Comparison of ENCODE assay signal across 8 cellular contexts in genomic region chr1:101136739-101137138, GRCh38.
DNase-seq lines count a peak whose midpoint lies in the region; ATAC-seq and TF ChIP-seq lines count a peak whose summit lies in the region.

No MANE protein-coding gene starts in this region.

- peak overlapping the region; percentile 57 for H3K27ac Mint-ChIP-seq in GM23338

- H3K4me1 ChIP-seq in GM23338 (ENCODE audit: insufficient read depth) (peaks cover 21% of the 10 kb centered on the region), mammary epithelial cell (ENCODE audit: insufficient read depth, low read length) (peaks cover 12% of the 10 kb centered on the region)

- TF ChIP-seq CTCF in GM23338 (conservative IDR thresholded peaks at IDR 0.05; ENCODE audit: low read depth in 2 of 2) (peak; percentile 52 to 68), fibroblast of pulmonary artery (IDR thresholded peaks at IDR 0.05; ENCODE audit: low read length, missing control alignments) (peak; percentile 32), mammary epithelial cell (conservative IDR thresholded peaks at IDR 0.05 in 1 of 2, IDR thresholded peaks at IDR 0.05 in 1 of 2; ENCODE audit: extremely low read depth in 1 of 2, insufficient read depth in 1 of 2, low read depth in 1 of 2, low read length in 2 of 2) (peak in 1 of 2 donors; percentile 15)

- H3K27me3 ChIP-seq in GM23338 (ENCODE audit: insufficient read depth) (no peaks in the 10 kb centered on the region), mammary epithelial cell (ENCODE audit: insufficient read depth, low read length) (no peaks in the 10 kb centered on the region)

- ATAC-seq in GM18499 (IDR thresholded peaks at IDR 0.05; ENCODE audit: insufficient read depth, unreplicated experiment) (peak; percentile 41), GM23338 (peak; percentile 83)

- H3K36me3 Mint-ChIP-seq in GM23338 (ENCODE audit: low read depth): no peaks in the 10 kb centered on the region

- H2AFZ ChIP-seq in GM23338 (peak overlapping the region; percentile 2; the same call in 1 of the 2 replicates), mammary epithelial cell (ENCODE audit: low read depth, low read length) (no peak overlapping the region)

- H3K36me3 ChIP-seq in GM23338 (ENCODE audit: insufficient read depth) (no peaks in the 10 kb centered on the region), mammary epithelial cell (ENCODE audit: insufficient read depth, low read length) (no peaks in the 10 kb centered on the region)

- H4K20me1 ChIP-seq in GM23338 (replicated peaks; ENCODE audit: insufficient read depth): no peaks in the 10 kb centered on the region
- no peaks in the 10 kb centered on the region for H4K20me1 ChIP-seq in mammary epithelial cell (ENCODE audit: insufficient read depth, low read length)

- H3K9me3 ChIP-seq in mammary epithelial cell (replicated peaks; ENCODE audit: insufficient read depth, low read length): no peaks in the 10 kb centered on the region

- dilution Hi-C loops in mammary epithelial cell (cut with HindIII; ENCODE audit: low sequenced_read_pairs): no loop called here

- H3K9me2 ChIP-seq in GM23338 (ENCODE audit: insufficient read depth): no peaks in the 10 kb centered on the region

- WGBS in mammary epithelial cell (ENCODE audit: low coverage, missing lambda C conversion rate): 56% methylated on average over 1 of the region's 1 CpG

- DNase-seq in GM23338 (ENCODE audit: low spot score): peak; percentile 50
- DNase-seq in NOMO-1 treated with DMSO at 0.1 percent for 48 hours (lab: John Stamatoyannopoulos, UW; ENCODE audit: unreplicated experiment): peak; percentile 57
- peak; percentile 59 for DNase-seq in fibroblast of pulmonary artery (ENCODE audit: low read depth)
- no peak for DNase-seq in T1000 (lab: John Stamatoyannopoulos, UW)
- no peak for DNase-seq in NCI-H2107 (lab: John Stamatoyannopoulos, UW)
- DNase-seq in caudate nucleus (lab: John Stamatoyannopoulos, UW): no peak
- no peak for DNase-seq in mammary epithelial cell

- H3K27ac ChIP-seq in GM23338 (ENCODE audit: low read depth) (peak overlapping the region; percentile 45), caudate nucleus (ENCODE audit: low read depth, low read length) (no peak overlapping the region), mammary epithelial cell (ENCODE audit: insufficient read depth, low read depth, low read length) (no peak overlapping the region)

- H3F3A ChIP-seq in GM23338 (replicated peaks; ENCODE audit: low read depth): no peaks in the 10 kb centered on the region

- peak overlapping the region; percentile 35 for H3K4me3 ChIP-seq in GM23338
- no peak overlapping the region for H3K4me3 ChIP-seq in fibroblast of pulmonary artery (replicated peaks; ENCODE audit: low read depth, low read length)
- H3K4me3 ChIP-seq in mammary epithelial cell (replicated peaks in 1 of 3; ENCODE audit: insufficient read depth in 1 of 3, low read depth in 2 of 3, low read length in 3 of 3): no peak overlapping the region

- in situ Hi-C loops in mammary epithelial cell (cut with MboI; ENCODE audit: low sequenced_read_pairs in 2 of 2): no loop called here

- no TSS peak for BruUV-seq in mammary epithelial cell (replicated peaks; lab: Mats Ljungman, UMichigan)

- H3K4me1 Mint-ChIP-seq in GM23338: peaks cover 35% of the 10 kb centered on the region

- H3K79me2 ChIP-seq in GM23338 (replicated peaks; ENCODE audit: insufficient read depth) (no peaks in the 10 kb centered on the region), mammary epithelial cell (ENCODE audit: insufficient read depth, low read length) (no peaks in the 10 kb centered on the region)

- no peaks in the 10 kb centered on the region for H3K27me3 Mint-ChIP-seq in GM23338 (ENCODE audit: insufficient read depth, low read depth, poor library complexity)

- intact Hi-C loops in mammary epithelial cell (cut with micrococcal nuclease): loop anchor here (1.0 to 10.0 kb wide), 3 partner anchors 102 to 212 kb away; no protein-coding TSS in a partner anchor

- H3K4me3 Mint-ChIP-seq in GM23338: peak overlapping the region; percentile 55

- peak overlapping the region; percentile 69 for H3K4me2 ChIP-seq in GM23338
- H3K4me2 ChIP-seq in mammary epithelial cell (ENCODE audit: insufficient read depth, low read depth, low read length): no peak overlapping the region

- no peaks in the 10 kb centered on the region for H3K9me3 Mint-ChIP-seq in GM23338

- CTCF ChIA-PET in mammary epithelial cell (lab: Charles Lee; ENCODE audit: low non-redundant PET): no interaction called here

- no peak overlapping the region for H3K9ac ChIP-seq in mammary epithelial cell (ENCODE audit: insufficient read depth, low read length)

TF ChIP-seq in GM23338, 12 proteins besides CTCF, POLR2A, EP300 and RAD21 (continues in another document):
- TF ChIP-seq CREB1 (CRISPR knock-in tag; IDR thresholded peaks at IDR 0.05; ENCODE audit: low read depth) (no peak), EZH2 (IDR thresholded peaks at IDR 0.05; ENCODE audit: low read depth, unreplicated experiment) (no peak), NANOG (IDR thresholded peaks at IDR 0.05; ENCODE audit: borderline replicate concordance) (no peak), ZNF114 (CRISPR knock-in tag; IDR thresholded peaks at IDR 0.05) (no peak), REST (IDR thresholded peaks at IDR 0.05; ENCODE audit: unreplicated experiment) (no peak)
- TF ChIP-seq, protein P1, sequence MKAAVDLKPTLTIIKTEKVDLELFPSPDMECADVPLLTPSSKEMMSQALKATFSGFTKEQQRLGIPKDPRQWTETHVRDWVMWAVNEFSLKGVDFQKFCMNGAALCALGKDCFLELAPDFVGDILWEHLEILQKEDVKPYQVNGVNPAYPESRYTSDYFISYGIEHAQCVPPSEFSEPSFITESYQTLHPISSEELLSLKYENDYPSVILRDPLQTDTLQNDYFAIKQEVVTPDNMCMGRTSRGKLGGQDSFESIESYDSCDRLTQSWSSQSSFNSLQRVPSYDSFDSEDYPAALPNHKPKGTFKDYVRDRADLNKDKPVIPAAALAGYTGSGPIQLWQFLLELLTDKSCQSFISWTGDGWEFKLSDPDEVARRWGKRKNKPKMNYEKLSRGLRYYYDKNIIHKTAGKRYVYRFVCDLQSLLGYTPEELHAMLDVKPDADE (IDR thresholded peaks at IDR 0.05): no peak

Comparison
In these comparisons a context has a peak if more than half of its experiments do, and no peak if none do; other contexts are left out.
1. DNase-seq: peak in GM23338 (single experiment), NOMO-1 treated with DMSO at 0.1 percent for 48 hours (single experiment) and fibroblast of pulmonary artery (single experiment); none in T1000 (single experiment), NCI-H2107 (single experiment), caudate nucleus (0 of 61) and mammary epithelial cell (single experiment).